In the genomic region with DNA sequence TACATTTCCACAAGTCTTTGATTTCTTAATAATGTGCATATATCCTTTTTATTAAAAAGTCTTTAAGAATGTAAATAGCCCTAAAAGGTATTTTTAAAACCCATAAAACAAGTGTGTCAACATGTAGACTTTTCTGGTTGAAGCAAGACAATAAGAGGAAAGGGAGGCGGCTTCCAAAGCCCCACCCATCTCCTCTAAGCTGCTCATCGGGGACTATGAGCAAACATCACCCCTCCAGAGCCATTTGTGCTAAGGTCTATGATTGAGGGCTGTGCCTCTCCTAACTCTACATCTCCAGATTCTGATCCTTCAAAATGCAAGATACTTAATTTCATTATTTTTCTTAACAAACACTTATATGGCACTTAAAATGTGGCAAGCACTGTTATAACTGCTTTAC, we compare ENCODE assay signal across 14 cellular contexts. TPM values are rescaled to one million over a fixed set of nuclear protein-coding genes. Genes with fewer than 3 reads are reported as not detected.
DNase-seq lines count a peak whose midpoint lies in the region; ATAC-seq and TF ChIP-seq lines count a peak whose summit lies in the region.
"Had no signal": no experiment of that assay in that cellular context is flagged by ENCODE, and none has a peak within 500 bp of the region (broad histone marks: within the 10 kb centered on the region; RNA-seq: fewer than 3 reads in every experiment).

No MANE protein-coding gene starts in this region.

- POLR2A ChIA-PET in Panc1 (lab: Charles Lee) = no interaction called here

- H3K27ac ChIP-seq in Panc1 (ENCODE audit: low read length) = peak overlapping the region; percentile 14; the same call in 1 of the 2 replicates
- H3K27ac ChIP-seq: cardiac muscle cell had no signal

- BruUV-seq in Panc1 (replicated peaks; lab: Mats Ljungman, UMichigan) = no TSS peak

- H3K4me3 ChIP-seq in Panc1 (ENCODE audit: low read depth in 2 of 2, low read length in 2 of 2) = no peak overlapping the region
- H3K4me3 ChIP-seq: cardiac muscle cell, gastrocnemius medialis had no signal

- intact Hi-C loops in Panc1 (cut with micrococcal nuclease; ENCODE audit: unreplicated experiment) = no loop called here

- in situ Hi-C loops in Panc1 (cut with HindIII; ENCODE audit: low pct_unique_long_range_greater_than_20kb, low sequenced_read_pairs) = no loop called here

- H3K27me3 ChIP-seq in Panc1 (ENCODE audit: control insufficient read depth, insufficient read depth, low read length) = no peaks in the 10 kb centered on the region
- H3K27me3 ChIP-seq: cardiac muscle cell, gastrocnemius medialis had no signal

- ATAC-seq in Panc1 = no peak
- ATAC-seq: gastrocnemius medialis had no signal

- CTCF ChIA-PET in Panc1 (lab: Charles Lee) = no interaction called here

- TF ChIP-seq CTCF in Panc1 (IDR thresholded peaks at IDR 0.05) = no peak

- DNase-seq in NCI-H2227 (lab: John Stamatoyannopoulos, UW; ENCODE audit: unreplicated experiment) (peak; percentile 13), NCI-H2227 treated with DMSO at 0.1 percent for 48 hours (lab: John Stamatoyannopoulos, UW) (no peak), Panc1 (ENCODE audit: low read depth, low spot score) (no peak), NCI-H1048 (lab: John Stamatoyannopoulos, UW) (no peak), amygdala (lab: John Stamatoyannopoulos, UW) (no peak)
- DNase-seq in stimulated activated CD4-positive, alpha-beta T cell treated with anti-CD3 and anti-CD28 coated beads, Interleukin-15, amount 100 ng/mL, for 24 hours = peak; percentile 38
- no peak for DNase-seq in stimulated activated CD4-positive, alpha-beta T cell treated with anti-CD3 and anti-CD28 coated beads, Interleukin-12 subunit alpha, Interleukin-12 subunit beta, amount 100 ng/mL, for 4 hours
- peak; percentile 45 for DNase-seq in stimulated activated CD8-positive, alpha-beta memory T cell treated with anti-CD3 and anti-CD28 coated beads, Interleukin-4, amount 100 ng/mL, for 48 hours
- DNase-seq: gastrocnemius medialis, immature natural killer cell, NCI-H226, RPMI8226 had no signal

- no peaks in the 10 kb centered on the region; the same call in 1 of the 2 replicates for H3K36me3 ChIP-seq in Panc1 (ENCODE audit: control insufficient read depth, insufficient read depth, low read length)
- H3K36me3 ChIP-seq: cardiac muscle cell had no signal

- H3K4me1 ChIP-seq in Panc1 (ENCODE audit: control insufficient read depth, insufficient read depth, low read length) = peaks cover 29% of the 10 kb centered on the region

- no peaks in the 10 kb centered on the region for H3K9me3 ChIP-seq in Panc1 (ENCODE audit: control insufficient read depth, insufficient read depth, low read depth, low read length)
- H3K9me3 ChIP-seq: gastrocnemius medialis had no signal

RNA-seq across cellular contexts. Expression of a gene that starts 2.5 kb away (rescaled TPM):
- total RNA-seq in Panc1 (2021; ENCODE audit: unreplicated experiment) = 65.6 TPM
- 56.9 TPM for polyA plus RNA-seq in Panc1 (2012; ENCODE audit: insufficient read length)

RNA-seq across cellular contexts. Expression of a gene that starts 37.6 kb away (rescaled TPM):
- total RNA-seq in Panc1 (2021; ENCODE audit: unreplicated experiment) = 16.4 TPM
- polyA plus RNA-seq in Panc1 (2012; ENCODE audit: insufficient read length) = 13.1 TPM

RNA-seq across cellular contexts. Expression of a gene that starts 37.7 kb away (rescaled TPM):
- total RNA-seq in Panc1 (2021; ENCODE audit: unreplicated experiment) = 0.28 TPM
- polyA plus RNA-seq in Panc1 (2012; ENCODE audit: insufficient read length) = not detected
- total RNA-seq: cardiac muscle cell had no signal
- polyA plus RNA-seq: AG04450 had no signal

Comparison
In these comparisons a context has a peak if more than half of its experiments do, and no peak if none do; other contexts are left out.
1. DNase-seq: peak in NCI-H2227 (single experiment), stimulated activated CD4-positive, alpha-beta T cell treated with anti-CD3 and anti-CD28 coated beads, Interleukin-15, amount 100 ng/mL, for 24 hours (single experiment) and stimulated activated CD8-positive, alpha-beta memory T cell treated with anti-CD3 and anti-CD28 coated beads, Interleukin-4, amount 100 ng/mL, for 48 hours (single experiment); none in NCI-H2227 treated with DMSO at 0.1 percent for 48 hours (single experiment), stimulated activated CD4-positive, alpha-beta T cell treated with anti-CD3 and anti-CD28 coated beads, Interleukin-12 subunit alpha, Interleukin-12 subunit beta, amount 100 ng/mL, for 4 hours (single experiment), Panc1 (single experiment), NCI-H1048 (single experiment) and amygdala (0 of 56).